Comparison of ENCODE assay signal across 22 cellular contexts in the genomic region with DNA sequence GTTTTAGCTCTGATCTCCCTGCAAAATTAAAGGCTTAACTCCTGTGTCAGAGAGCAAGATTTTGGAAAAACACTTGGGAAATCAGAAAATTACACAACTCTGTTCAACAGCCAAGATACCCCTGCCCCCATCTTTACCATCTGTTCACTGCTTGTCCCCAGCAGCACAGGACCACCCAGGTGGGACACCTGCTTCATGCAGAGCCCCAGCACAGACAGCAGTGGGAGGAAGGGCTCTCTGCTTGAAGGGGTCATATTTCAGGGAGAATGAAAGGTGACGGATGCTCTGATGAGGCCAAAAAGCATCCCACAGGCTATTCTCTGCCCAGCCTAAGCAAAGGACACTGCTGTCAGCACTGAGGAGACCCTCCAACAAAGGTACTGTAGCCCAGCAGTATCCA.
"Had no signal": no experiment of that assay in that cellular context is flagged by ENCODE, and none has a peak within 500 bp of the region (broad histone marks: within the 10 kb centered on the region; RNA-seq: fewer than 3 reads in every experiment).

No MANE protein-coding gene starts in this region.

- H3K27me3 Mint-ChIP-seq: activated CD4-positive, alpha-beta T cell treated with anti-CD3 and anti-CD28 coated beads, Interleukin-2, amount 10 ng/mL, durations not matched to agents 24 days and 14 days; activated CD8-positive, alpha-beta T cell treated with anti-CD3 and anti-CD28 coated beads for 36 hours; activated T-cell treated with anti-CD3 and anti-CD28 coated beads, Interleukin-2, amount 50 U/mL, for 24 hours; effector memory CD8-positive, alpha-beta T cell; memory B cell had no signal

- H3K4me2 ChIP-seq: smooth muscle cell had no signal

- H3K4me1 ChIP-seq: body of pancreas, pancreas, stomach, testis had no signal

- H3K36me3 Mint-ChIP-seq: memory B cell; stimulated activated effector memory CD8-positive, alpha-beta T cell treated with anti-CD3 and anti-CD28 coated beads, Interleukin-12 subunit alpha, Interleukin-12 subunit beta, amount 100 ng/mL, for 72 hours had no signal

- H3K4me3 ChIP-seq: body of pancreas, mucosa of descending colon, pancreas, smooth muscle cell, stomach, testis had no signal

- H3K27me3 ChIP-seq: body of pancreas, neutrophil, pancreas, stomach, testis had no signal

- H3K4me3 Mint-ChIP-seq: activated CD4-positive, alpha-beta T cell treated with anti-CD3 and anti-CD28 coated beads, Interleukin-2, amount 10 ng/mL, durations not matched to agents 24 days and 14 days; activated CD8-positive, alpha-beta T cell treated with anti-CD3 and anti-CD28 coated beads for 36 hours; activated naive CD4-positive, alpha-beta T cell treated with anti-CD3 and anti-CD28 coated beads for 36 hours; activated T-cell treated with anti-CD3 and anti-CD28 coated beads, Interleukin-2, amount 50 U/mL, for 24 hours; effector memory CD8-positive, alpha-beta T cell; memory B cell; naive thymus-derived CD4-positive, alpha-beta T cell; stimulated activated effector memory CD8-positive, alpha-beta T cell treated with anti-CD3 and anti-CD28 coated beads, Interleukin-12 subunit alpha, Interleukin-12 subunit beta, amount 100 ng/mL, for 72 hours; type B pancreatic cell had no signal

- H3K4me1 Mint-ChIP-seq: activated CD4-positive, alpha-beta T cell treated with anti-CD3 and anti-CD28 coated beads, Interleukin-2, amount 10 ng/mL, durations not matched to agents 24 days and 14 days; memory B cell; naive thymus-derived CD4-positive, alpha-beta T cell; stimulated activated effector memory CD8-positive, alpha-beta T cell treated with anti-CD3 and anti-CD28 coated beads, Interleukin-12 subunit alpha, Interleukin-12 subunit beta, amount 100 ng/mL, for 72 hours had no signal

- DNase-seq: activated CD4-positive, alpha-beta T cell treated with anti-CD3 and anti-CD28 coated beads, Interleukin-2, amount 10 ng/mL, durations not matched to agents 24 days and 14 days; activated CD8-positive, alpha-beta T cell treated with anti-CD3 and anti-CD28 coated beads for 36 hours; activated naive CD4-positive, alpha-beta T cell treated with anti-CD3 and anti-CD28 coated beads for 36 hours; activated T-cell treated with anti-CD3 and anti-CD28 coated beads, Interleukin-2, amount 50 U/mL, for 24 hours; body of pancreas; dermis blood vessel endothelial cell; effector memory CD8-positive, alpha-beta T cell; foreskin fibroblast; hypothalamus; mucosa of descending colon; naive thymus-derived CD4-positive, alpha-beta T cell; pancreas; stimulated activated CD4-positive, alpha-beta T cell treated with anti-CD3 and anti-CD28 coated beads, Interleukin-4, amount 100 ng/mL, for 1 hour; stomach; T1000; testis had no signal

- H3K27ac Mint-ChIP-seq: activated CD4-positive, alpha-beta T cell treated with anti-CD3 and anti-CD28 coated beads, Interleukin-2, amount 10 ng/mL, durations not matched to agents 24 days and 14 days; activated CD8-positive, alpha-beta T cell treated with anti-CD3 and anti-CD28 coated beads for 36 hours; activated naive CD4-positive, alpha-beta T cell treated with anti-CD3 and anti-CD28 coated beads for 36 hours; activated T-cell treated with anti-CD3 and anti-CD28 coated beads, Interleukin-2, amount 50 U/mL, for 24 hours; effector memory CD8-positive, alpha-beta T cell; memory B cell; naive thymus-derived CD4-positive, alpha-beta T cell; stimulated activated effector memory CD8-positive, alpha-beta T cell treated with anti-CD3 and anti-CD28 coated beads, Interleukin-12 subunit alpha, Interleukin-12 subunit beta, amount 100 ng/mL, for 72 hours; type B pancreatic cell had no signal

- H3K36me3 ChIP-seq: neutrophil, pancreas, stomach had no signal

- H3K9me3 ChIP-seq: body of pancreas, mucosa of descending colon, neutrophil, pancreas, testis had no signal

- H3K27ac ChIP-seq: body of pancreas, epithelial cell of prostate, neutrophil, pancreas, stomach, testis had no signal

- H3K9me3 Mint-ChIP-seq: activated CD4-positive, alpha-beta T cell treated with anti-CD3 and anti-CD28 coated beads, Interleukin-2, amount 10 ng/mL, durations not matched to agents 24 days and 14 days had no signal
